Comparison of ENCODE assay signal across 24 cellular contexts in the genomic region with DNA sequence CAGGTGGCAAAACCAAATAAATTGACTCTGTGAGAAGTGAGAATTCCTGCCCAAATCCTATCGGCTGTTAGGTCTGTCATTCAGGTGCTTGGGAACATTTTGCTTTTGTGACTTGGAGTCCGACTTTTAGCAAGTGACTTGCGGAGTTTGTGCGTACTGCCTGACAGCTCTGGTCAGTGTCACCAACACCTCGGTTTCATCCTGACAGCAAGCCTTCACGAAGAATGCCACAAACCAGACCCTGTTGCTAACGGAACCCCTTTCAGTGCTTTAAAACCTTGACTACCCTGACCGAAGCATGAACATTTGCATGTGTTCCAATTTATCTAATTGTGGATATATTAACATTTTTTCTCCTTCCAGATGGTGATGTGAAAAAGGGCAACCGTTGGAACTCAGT. TPM values are rescaled to one million over a fixed set of nuclear protein-coding genes. Genes with fewer than 3 reads are reported as not detected.
DNase-seq lines count a peak whose midpoint lies in the region; ATAC-seq, FAIRE-seq and TF ChIP-seq lines count a peak whose summit lies in the region.
"Had no signal": no experiment of that assay in that cellular context is flagged by ENCODE, and none has a peak within 500 bp of the region (broad histone marks: within the 10 kb centered on the region; RNA-seq: fewer than 3 reads in every experiment).

No MANE protein-coding gene starts in this region.

- H3K4me3 ChIP-seq in OCI-LY7 (ENCODE audit: low read depth, low read length, poor library complexity, severe bottlenecking): no peak overlapping the region
- no peak overlapping the region for H3K4me3 ChIP-seq in cardiac muscle cell
- H3K4me3 ChIP-seq: BLaER1, MG63 had no signal

- peaks cover 0 to 17% of the 10 kb centered on the region in 2 donors for H3K36me3 Mint-ChIP-seq in naive B cell
- no peaks in the 10 kb centered on the region for H3K36me3 Mint-ChIP-seq in activated naive CD4-positive, alpha-beta T cell treated with anti-CD3 and anti-CD28 coated beads, Interleukin-2, amount 50 U/mL, for 72 hours
- H3K36me3 Mint-ChIP-seq: CD4-positive, CD25-positive, alpha-beta regulatory T cell had no signal

- intact Hi-C loops in OCI-LY7 (cut with micrococcal nuclease; ENCODE audit: unreplicated experiment): no loop called here
- intact Hi-C loops in left ventricle myocardium superior (cut with micrococcal nuclease): no loop called here

- no peaks in the 10 kb centered on the region for H3K9me3 ChIP-seq in OCI-LY7 (ENCODE audit: low read length)
- H3K9me3 ChIP-seq in cardiac muscle cell (ENCODE audit: low read depth): no peaks in the 10 kb centered on the region
- H3K9me3 ChIP-seq: BLaER1, MG63 had no signal

- POLR2A ChIA-PET in OCI-LY7 (lab: Charles Lee): interaction anchor here (0.6 to 1.2 kb wide), 6 partner anchors 18 to 581 kb away, joined by 3 to 5 read pairs (median 3); no protein-coding TSS in a partner anchor

- H3K36me3 ChIP-seq in OCI-LY7 (ENCODE audit: insufficient read depth, low read length) (no peaks in the 10 kb centered on the region), cardiac muscle cell (peaks cover 6% of the 10 kb centered on the region)
- H3K36me3 ChIP-seq: BLaER1, MG63 had no signal

- H3K4me1 Mint-ChIP-seq in naive B cell: peaks cover 10 to 25% (median 13%) of the 10 kb centered on the region in 3 donors

- H4K20me1 ChIP-seq in OCI-LY7 (ENCODE audit: insufficient read depth, low read length): no peaks in the 10 kb centered on the region
- H4K20me1 ChIP-seq: BLaER1 had no signal

- no peaks in the 10 kb centered on the region for H3K79me2 ChIP-seq in OCI-LY7 (ENCODE audit: insufficient read depth, low read depth, low read length)

- no peak overlapping the region for H3K4me2 ChIP-seq in OCI-LY7 (ENCODE audit: low read length)
- H3K4me2 ChIP-seq: BLaER1 had no signal

- CTCF ChIA-PET in OCI-LY7 (lab: Charles Lee; ENCODE audit: unreplicated experiment): no interaction called here

- H3K27me3 ChIP-seq in cardiac muscle cell: no peaks in the 10 kb centered on the region
- H3K27me3 ChIP-seq: BLaER1 had no signal

- TF ChIP-seq CTCF in OCI-LY7 (conservative IDR thresholded peaks at IDR 0.05; ENCODE audit: low read length) (no peak), cardiac muscle cell (IDR thresholded peaks at IDR 0.05; ENCODE audit: low read depth, low read length) (no peak)

- no peak for DNase-seq in OCI-LY7 (ENCODE audit: low spot score)
- DNase-seq in cardiac muscle cell (ENCODE audit: low read depth in 1 of 2, low spot score in 1 of 2): peak in 1 of 2 donors; percentile 95
- peak; percentile 67 for DNase-seq in left ventricle myocardium superior
- DNase-seq in naive B cell: no peak
- no peak for DNase-seq in midbrain (lab: John Stamatoyannopoulos, UW)
- no peak for DNase-seq in RCC 7860 (ENCODE audit: low spot score)
- no peak for DNase-seq in activated naive CD4-positive, alpha-beta T cell treated with anti-CD3 and anti-CD28 coated beads, Interleukin-2, amount 50 U/mL, for 72 hours (ENCODE audit: low spot score in 2 of 2)
- no peak for DNase-seq in central memory CD4-positive, alpha-beta T cell
- DNase-seq: CD4-positive, CD25-positive, alpha-beta regulatory T cell; GOT3; HCEC 1CT; IMR-90; KG1; MG63; NCI-H1105 treated with DMSO at 0.1 percent for 48 hours; NCI-H146; NCI-H1930; NCI-H446 treated with DMSO at 0.1 percent for 48 hours; NCI-H526 had no signal

- peak overlapping the region; percentile 36; the same call in 1 of the 2 replicates for H2AFZ ChIP-seq in OCI-LY7 (ENCODE audit: low read length)

- H3K27me3 Mint-ChIP-seq in naive B cell: no peaks in the 10 kb centered on the region

- peak overlapping the region in 4 of 6 donors; percentile 15 to 62 (median 40) for H3K27ac Mint-ChIP-seq in naive B cell
- peak overlapping the region in 1 of 2 donors; percentile 39 for H3K27ac Mint-ChIP-seq in activated naive CD4-positive, alpha-beta T cell treated with anti-CD3 and anti-CD28 coated beads, Interleukin-2, amount 50 U/mL, for 72 hours
- H3K27ac Mint-ChIP-seq: CD4-positive, CD25-positive, alpha-beta regulatory T cell had no signal

- FAIRE-seq in RCC 7860 (lab: Jason Lieb, UNC): no peak
- FAIRE-seq: A204.1 had no signal

- no peak overlapping the region for H3K27ac ChIP-seq in OCI-LY7 (ENCODE audit: low read depth, low read length, poor library complexity, severe bottlenecking)
- H3K27ac ChIP-seq in cardiac muscle cell: peak overlapping the region; percentile 97
- H3K27ac ChIP-seq: BLaER1 had no signal

- no TSS peak for BruUV-seq in OCI-LY7 (replicated peaks; lab: Mats Ljungman, UMichigan)

- ATAC-seq in left ventricle myocardium superior (peak; percentile 91), naive B cell (ENCODE audit: low read depth in 2 of 2) (no peak)
- ATAC-seq in activated naive CD4-positive, alpha-beta T cell treated with anti-CD3 and anti-CD28 coated beads, Interleukin-2, amount 50 U/mL, for 72 hours: no peak
- ATAC-seq: Panc1, SK-N-SH treated with all-trans-retinoic acid at 6 μM for 48 hours had no signal

- H3K9me2 ChIP-seq in OCI-LY7 (ENCODE audit: insufficient read depth, low read length): no peaks in the 10 kb centered on the region

- H3K4me3 Mint-ChIP-seq in naive B cell: no peak overlapping the region
- H3K4me3 Mint-ChIP-seq: CD4-positive, CD25-positive, alpha-beta regulatory T cell had no signal

- peaks cover 12% of the 10 kb centered on the region for H3K4me1 ChIP-seq in OCI-LY7 (ENCODE audit: insufficient read depth, low read length, poor library complexity, severe bottlenecking)
- peaks cover 76% of the 10 kb centered on the region for H3K4me1 ChIP-seq in cardiac muscle cell (ENCODE audit: low read depth)

- no peaks in the 10 kb centered on the region for H3K9me3 Mint-ChIP-seq in naive B cell
- no peaks in the 10 kb centered on the region for H3K9me3 Mint-ChIP-seq in activated naive CD4-positive, alpha-beta T cell treated with anti-CD3 and anti-CD28 coated beads, Interleukin-2, amount 50 U/mL, for 72 hours
- H3K9me3 Mint-ChIP-seq: CD4-positive, CD25-positive, alpha-beta regulatory T cell had no signal

RNA-seq across cellular contexts. Expression of a gene that starts 26.5 kb away (rescaled TPM):
- total RNA-seq in OCI-LY7 (2014; rRNA removed; shearing (Covaris generic)): 0.18 and 0.44 TPM in 2 replicates
- not detected in 2 replicates for total RNA-seq in OCI-LY7 (2022)
- total RNA-seq in cardiac muscle cell: 68.1 and 108 TPM in 2 replicates
- 80.1 and 96.0 TPM in 2 replicates for polyA plus RNA-seq in cardiac muscle cell
- total RNA-seq in left ventricle myocardium superior: not detected
- 1 to 10 TPM in 4 of 6 donors, under 1 TPM in 2; 0.93 to 3.3 (median 1.2) TPM for polyA plus RNA-seq in naive B cell (ENCODE audit: low read depth in 6 of 6)
- not detected for total RNA-seq in activated naive CD4-positive, alpha-beta T cell treated with anti-CD3 and anti-CD28 coated beads, Interleukin-2, amount 50 U/mL, for 72 hours
- total RNA-seq: CD4-positive, CD25-positive, alpha-beta regulatory T cell; IMR-90 had no signal
- polyA plus RNA-seq: AG04450; CD4-positive, CD25-positive, alpha-beta regulatory T cell; IMR-90 had no signal

Comparison
In these comparisons a context has a peak if more than half of its experiments do, and no peak if none do; other contexts are left out.
1. RNA of a gene that starts 26.5 kb away (total RNA-seq): 68.1 to 108 TPM in cardiac muscle cell; 0.18 to 0.44 TPM in OCI-LY7, not detected in left ventricle myocardium superior (single experiment) and not detected in activated naive CD4-positive, alpha-beta T cell treated with anti-CD3 and anti-CD28 coated beads, Interleukin-2, amount 50 U/mL, for 72 hours; every median in the first group is over 10 times any median in the second.